Comparison of ENCODE assay signal across 1 cellular context in genomic region chr22:43235445-43236400, GRCh38.
TF ChIP-seq lines count a peak whose summit lies in the region.

No MANE protein-coding gene starts in this region.

TF ChIP-seq in HepG2, 621 proteins besides CTCF, POLR2A, EP300 and RAD21 (continued from another document):
- TF ChIP-seq ZHX2 (IDR thresholded peaks at IDR 0.05; ENCODE audit: low read depth) (no peak), ZHX2 (CRISPR knock-in tag; IDR thresholded peaks at IDR 0.05; ENCODE audit: borderline replicate concordance) (no peak), CCDC6 (CRISPR knock-in tag; IDR thresholded peaks at IDR 0.05) (0 out of 2 replicates have a peak, but pooled peaks have one; percentile 26), ZNF251 (CRISPR knock-in tag; IDR thresholded peaks at IDR 0.05) (no peak), HNF4A (CRISPR knock-in tag; IDR thresholded peaks at IDR 0.05) (peak; percentile 46; the same call in 1 of the 2 replicates), TGIF2 (CRISPR knock-in tag; IDR thresholded peaks at IDR 0.05) (peak; percentile 20; the same call in 1 of the 2 replicates), GATAD2A (CRISPR knock-in tag; IDR thresholded peaks at IDR 0.05) (peak; percentile 32; the same call in 1 of the 2 replicates), EZH2 (conservative IDR thresholded peaks at IDR 0.05; ENCODE audit: low read depth, low read length) (no peak), HNF4G (IDR thresholded peaks at IDR 0.05; ENCODE audit: borderline replicate concordance, low read depth, low read length) (peak; percentile 61), HNF4G (CRISPR knock-in tag; IDR thresholded peaks at IDR 0.05; ENCODE audit: borderline replicate concordance, low read depth) (no peak), NRL (CRISPR knock-in tag; IDR thresholded peaks at IDR 0.05; ENCODE audit: borderline replicate concordance) (0 out of 2 replicates have a peak, but pooled peaks have one; percentile 47), USF2 (IDR thresholded peaks at IDR 0.05; ENCODE audit: low read depth, low read length) (no peak), USF2 (CRISPR knock-in tag; IDR thresholded peaks at IDR 0.05; ENCODE audit: borderline replicate concordance) (peak; percentile 72; the same call in 1 of the 2 replicates), MLLT10 (CRISPR knock-in tag; IDR thresholded peaks at IDR 0.05) (no peak), AHR (CRISPR knock-in tag; IDR thresholded peaks at IDR 0.05) (no peak), RARA (CRISPR knock-in tag; IDR thresholded peaks at IDR 0.05) (peak; percentile 33; the same call in 1 of the 2 replicates), ZNF777 (CRISPR knock-in tag; IDR thresholded peaks at IDR 0.05) (no peak), ZNF644 (CRISPR knock-in tag; IDR thresholded peaks at IDR 0.05; ENCODE audit: low read depth) (0 out of 2 replicates have a peak, but pooled peaks have one; percentile 23)
